Comparison of ENCODE assay signal across 8 cellular contexts in genomic region chr13:49652691-49653305, GRCh38. TPM values are rescaled to one million over a fixed set of nuclear protein-coding genes. Genes with fewer than 3 reads are reported as not detected.
DNase-seq lines count a peak whose midpoint lies in the region; ATAC-seq, FAIRE-seq and TF ChIP-seq lines count a peak whose summit lies in the region.

No MANE protein-coding gene starts in this region.

- no peaks in the 10 kb centered on the region for H3K27me3 Mint-ChIP-seq in activated CD8-positive, alpha-beta T cell treated with anti-CD3 and anti-CD28 coated beads, Interleukin-2, amount 10 ng/mL, durations not matched to agents 7 days and 5 days (ENCODE audit: low read depth)

- H3K4me3 Mint-ChIP-seq in activated CD8-positive, alpha-beta T cell treated with anti-CD3 and anti-CD28 coated beads, Interleukin-2, amount 10 ng/mL, durations not matched to agents 7 days and 5 days, result no peak overlapping the region

- H3K27ac ChIP-seq in tibial artery, result no peak overlapping the region

- peak; percentile 51 for TF ChIP-seq CTCF in AG09309 (IDR thresholded peaks at IDR 0.05; ENCODE audit: control insufficient read depth, insufficient read depth, low read depth, low read length, missing control alignments)
- TF ChIP-seq CTCF in tibial artery (IDR thresholded peaks at IDR 0.05), result peak; percentile 35 to 51

- no peaks in the 10 kb centered on the region for H3K9me3 Mint-ChIP-seq in activated CD8-positive, alpha-beta T cell treated with anti-CD3 and anti-CD28 coated beads, Interleukin-2, amount 10 ng/mL, durations not matched to agents 7 days and 5 days (ENCODE audit: insufficient read depth)

- peaks cover 0 to 1% (median 0%) of the 10 kb centered on the region in 3 donors for H3K36me3 ChIP-seq in tibial artery

- H3K27ac Mint-ChIP-seq in activated CD8-positive, alpha-beta T cell treated with anti-CD3 and anti-CD28 coated beads, Interleukin-2, amount 10 ng/mL, durations not matched to agents 7 days and 5 days, result no peak overlapping the region

- H3K9me3 ChIP-seq in tibial artery, result no peaks in the 10 kb centered on the region

- H3K4me1 Mint-ChIP-seq in activated CD8-positive, alpha-beta T cell treated with anti-CD3 and anti-CD28 coated beads, Interleukin-2, amount 10 ng/mL, durations not matched to agents 7 days and 5 days (ENCODE audit: low read depth), result no peaks in the 10 kb centered on the region

- no peak for ATAC-seq in activated CD8-positive, alpha-beta T cell treated with anti-CD3 and anti-CD28 coated beads, Interleukin-2, amount 10 ng/mL, durations not matched to agents 7 days and 5 days
- ATAC-seq in GM21526 (IDR thresholded peaks at IDR 0.05; ENCODE audit: low FRiP score, unreplicated experiment) (no peak), HG02763 (IDR thresholded peaks at IDR 0.05; ENCODE audit: unreplicated experiment) (no peak)

- no peak for TF ChIP-seq POLR2A in GM12891 (IDR thresholded peaks at IDR 0.05; ENCODE audit: low read depth, low read length)

- no peaks in the 10 kb centered on the region for H3K36me3 Mint-ChIP-seq in activated CD8-positive, alpha-beta T cell treated with anti-CD3 and anti-CD28 coated beads, Interleukin-2, amount 10 ng/mL, durations not matched to agents 7 days and 5 days (ENCODE audit: low read depth)

- CTCF ChIA-PET in activated CD8-positive, alpha-beta T cell treated with anti-CD3 and anti-CD28 coated beads, Interleukin-2, amount 10 ng/mL, durations not matched to agents 7 days and 5 days (lab: Charles Lee), result no interaction called here

- H3K4me3 ChIP-seq in AG09309 (ENCODE audit: control insufficient read depth, low read depth, low read length) (no peak overlapping the region), tibial artery (no peak overlapping the region)

- H3K27me3 ChIP-seq in tibial artery, result no peaks in the 10 kb centered on the region

- FAIRE-seq in GM12891 (lab: Jason Lieb, UNC), result peak; percentile 73

- peaks cover 0 to 8% (median 7%) of the 10 kb centered on the region in 4 donors for H3K4me1 ChIP-seq in tibial artery

- intact Hi-C loops in tibial artery (cut with DNase I; ENCODE audit: low total_unique reads), result loop anchor here (5.0 kb wide), 1 partner anchor 195 kb away; no protein-coding TSS in a partner anchor

- DNase-seq in AG09309 (ENCODE audit: low read depth), result no peak
- peak; percentile 34 for DNase-seq in GM12891 (ENCODE audit: insufficient read length, low spot score)
- DNase-seq in NCI-H146 treated with DMSO at 0.1 percent for 48 hours (lab: John Stamatoyannopoulos, UW; ENCODE audit: unreplicated experiment), result peak; percentile 83
- peak; percentile 31 for DNase-seq in activated CD8-positive, alpha-beta T cell treated with anti-CD3 and anti-CD28 coated beads, Interleukin-2, amount 10 ng/mL, durations not matched to agents 7 days and 5 days
- DNase-seq in iPS-NIHi11 (ENCODE audit: low spot score), result peak; percentile 75
- DNase-seq in tibial artery, result no peak

- POLR2A ChIA-PET in activated CD8-positive, alpha-beta T cell treated with anti-CD3 and anti-CD28 coated beads, Interleukin-2, amount 10 ng/mL, durations not matched to agents 7 days and 5 days (lab: Charles Lee), result no interaction called here

TF ChIP-seq in GM12891, 5 proteins besides CTCF, POLR2A, EP300 and RAD21:
- TF ChIP-seq PAX5 (IDR thresholded peaks at IDR 0.05; ENCODE audit: insufficient read depth, low read length, severe bottlenecking), result no peak
- no peak for TF ChIP-seq TAF1 (IDR thresholded peaks at IDR 0.05; ENCODE audit: low read depth, low read length)
- no peak for TF ChIP-seq SPI1 (IDR thresholded peaks at IDR 0.05; ENCODE audit: low read depth, low read length)
- TF ChIP-seq POU2F2 (IDR thresholded peaks at IDR 0.05; ENCODE audit: low read depth, low read length), result no peak
- no peak for TF ChIP-seq POLR2AphosphoS5 (IDR thresholded peaks at IDR 0.05; ENCODE audit: low read depth, low read length)

RNA-seq across cellular contexts. Expression of gene ARL11, which starts 24.5 kb away (rescaled TPM):
- polyA plus RNA-seq in GM12891 (2012; ENCODE audit: low read depth, missing spikeins), result 2.2 TPM
- total RNA-seq in activated CD8-positive, alpha-beta T cell treated with anti-CD3 and anti-CD28 coated beads, Interleukin-2, amount 10 ng/mL, durations not matched to agents 7 days and 5 days, result 1 to 10 TPM; 1.9 TPM

RNA-seq across cellular contexts. Expression of gene EBPL, which starts 38.5 kb away (rescaled TPM):
- polyA plus RNA-seq in GM12891 (2012; ENCODE audit: low read depth, missing spikeins), result 36.6 TPM
- total RNA-seq in activated CD8-positive, alpha-beta T cell treated with anti-CD3 and anti-CD28 coated beads, Interleukin-2, amount 10 ng/mL, durations not matched to agents 7 days and 5 days, result 10 to 100 TPM; 19.8 to 25.0 TPM

Comparison
In these comparisons a context has a peak if more than half of its experiments do, and no peak if none do; other contexts are left out.
1. DNase-seq: peak in GM12891 (single experiment), NCI-H146 treated with DMSO at 0.1 percent for 48 hours (single experiment), activated CD8-positive, alpha-beta T cell treated with anti-CD3 and anti-CD28 coated beads, Interleukin-2, amount 10 ng/mL, durations not matched to agents 7 days and 5 days (single experiment) and iPS-NIHi11 (single experiment); none in AG09309 (single experiment) and tibial artery (0 of 2).